1 cellular context compared by ENCODE assay signal in genomic region chr5:169880012-169880673, GRCh38.
TF ChIP-seq lines count a peak whose summit lies in the region.

No MANE protein-coding gene starts in this region.

TF ChIP-seq in GM12878, 131 proteins besides CTCF, POLR2A, EP300 and RAD21 (continued from another document):
- peak; percentile 51; the same call in 1 of the 2 replicates for TF ChIP-seq ZNF687 (IDR thresholded peaks at IDR 0.05)
- peak; percentile 29; the same call in 1 of the 2 replicates for TF ChIP-seq ATF7 (IDR thresholded peaks at IDR 0.05; ENCODE audit: low read depth)
- peak; percentile 53; the same call in 1 of the 2 replicates for TF ChIP-seq SPI1 (IDR thresholded peaks at IDR 0.05; ENCODE audit: borderline replicate concordance, insufficient read depth, low read depth, low read length)
TF ChIP-seq in GM12878: peak in this region for 3.
